ENCODE assay signal across 35 cellular contexts in genomic region chr18:37958499-37958898, GRCh38.
"Had no signal": no experiment of that assay in that cellular context is flagged by ENCODE, and none has a peak within 500 bp of the region (broad histone marks: within the 10 kb centered on the region; RNA-seq: fewer than 3 reads in every experiment).

No MANE protein-coding gene starts in this region.

- H3K9me3 ChIP-seq: adrenal gland had no signal

- H3K36me3 ChIP-seq: adrenal gland, brain microvascular endothelial cell, breast epithelium had no signal

- H3K27me3 ChIP-seq: adrenal gland, body of pancreas, brain microvascular endothelial cell, breast epithelium had no signal

- H3K27ac Mint-ChIP-seq: activated B cell treated with CpG ODN at 0.5 μM for 24 hours; activated CD4-positive, alpha-beta memory T cell treated with anti-CD3 and anti-CD28 coated beads, Interleukin-2, amount 10 ng/mL, durations not matched to agents 7 days and 5 days; activated CD4-positive, alpha-beta T cell treated with anti-CD3 and anti-CD28 coated beads, Interleukin-2, amount 10 ng/mL, durations not matched to agents 7 days and 5 days; activated CD8-positive, alpha-beta memory T cell treated with anti-CD3 and anti-CD28 coated beads, Interleukin-2, amount 10 ng/mL, durations not matched to agents 7 days and 5 days; activated CD8-positive, alpha-beta T cell treated with anti-CD3 and anti-CD28 coated beads, Interleukin-2, amount 10 ng/mL, durations not matched to agents 7 days and 5 days; activated naive CD4-positive, alpha-beta T cell treated with anti-CD3 and anti-CD28 coated beads for 36 hours; activated naive CD4-positive, alpha-beta T cell treated with anti-CD3 and anti-CD28 coated beads, Interleukin-2, amount 50 U/mL, for 72 hours; activated naive CD8-positive, alpha-beta T cell treated with anti-CD3 and anti-CD28 coated beads for 36 hours; activated T-cell treated with anti-CD3 and anti-CD28 coated beads, Interleukin-2, amount 50 U/mL, for 24 hours; activated T-helper 2 cell treated with anti-CD3 and anti-CD28 coated beads, Interferon-gamma antibody, Interleukin-2, Interleukin-4, amounts not matched to agents 10 μg/mL and 5 μg/mL and 100 μg/mL, durations not matched to agents 14 hours and 24 hours and 36 hours; T-helper 1 cell treated with Interleukin-12 subunit alpha and Interleukin-12 subunit beta and Interleukin-4 antibody, amounts not matched to agents 30 μg/mL and 1 μg/mL, for 36 hours; T-helper 2 cell treated with Interferon-gamma antibody and Interleukin-4, amounts not matched to agents 5 μg/mL and 100 μg/mL, for 36 hours had no signal

- H3K4me1 ChIP-seq: adrenal gland, body of pancreas, breast epithelium had no signal

- H3K4me1 Mint-ChIP-seq: activated B cell treated with CpG ODN at 0.5 μM for 24 hours; activated CD4-positive, alpha-beta memory T cell treated with anti-CD3 and anti-CD28 coated beads, Interleukin-2, amount 10 ng/mL, durations not matched to agents 7 days and 5 days; activated CD4-positive, alpha-beta T cell treated with anti-CD3 and anti-CD28 coated beads, Interleukin-2, amount 10 ng/mL, durations not matched to agents 7 days and 5 days; activated CD8-positive, alpha-beta memory T cell treated with anti-CD3 and anti-CD28 coated beads, Interleukin-2, amount 10 ng/mL, durations not matched to agents 7 days and 5 days; activated naive CD8-positive, alpha-beta T cell treated with anti-CD3 and anti-CD28 coated beads for 36 hours had no signal

- H3K9me3 Mint-ChIP-seq: activated CD4-positive, alpha-beta T cell treated with anti-CD3 and anti-CD28 coated beads, Interleukin-2, amount 10 ng/mL, durations not matched to agents 7 days and 5 days; activated naive CD8-positive, alpha-beta T cell treated with anti-CD3 and anti-CD28 coated beads for 36 hours had no signal

- ATAC-seq: activated CD8-positive, alpha-beta memory T cell treated with anti-CD3 and anti-CD28 coated beads, Interleukin-2, amount 10 ng/mL, durations not matched to agents 7 days and 5 days; activated CD8-positive, alpha-beta T cell treated with anti-CD3 and anti-CD28 coated beads, Interleukin-2, amount 10 ng/mL, durations not matched to agents 7 days and 5 days; activated naive CD4-positive, alpha-beta T cell treated with anti-CD3 and anti-CD28 coated beads, Interleukin-2, amount 50 U/mL, for 72 hours; body of pancreas had no signal

- H3K27me3 Mint-ChIP-seq: activated B cell treated with CpG ODN at 0.5 μM for 24 hours; activated CD4-positive, alpha-beta memory T cell treated with anti-CD3 and anti-CD28 coated beads, Interleukin-2, amount 10 ng/mL, durations not matched to agents 7 days and 5 days; activated CD4-positive, alpha-beta T cell treated with anti-CD3 and anti-CD28 coated beads, Interleukin-2, amount 10 ng/mL, durations not matched to agents 7 days and 5 days; activated CD8-positive, alpha-beta memory T cell treated with anti-CD3 and anti-CD28 coated beads, Interleukin-2, amount 10 ng/mL, durations not matched to agents 7 days and 5 days; activated T-cell treated with anti-CD3 and anti-CD28 coated beads, Interleukin-2, amount 50 U/mL, for 24 hours had no signal

- H3K4me3 ChIP-seq: adrenal gland, body of pancreas, breast epithelium had no signal

- DNase-seq: activated B cell treated with CpG ODN at 0.5 μM for 24 hours; activated CD4-positive, alpha-beta memory T cell treated with anti-CD3 and anti-CD28 coated beads, Interleukin-2, amount 10 ng/mL, durations not matched to agents 7 days and 5 days; activated CD4-positive, alpha-beta T cell treated with anti-CD3 and anti-CD28 coated beads for 4 hours; activated CD4-positive, alpha-beta T cell treated with anti-CD3 and anti-CD28 coated beads, Interleukin-2, amount 10 ng/mL, durations not matched to agents 7 days and 5 days; activated CD4-positive, alpha-beta T cell treated with anti-CD3 and anti-CD28 coated beads, Interleukin-2, amount 50 U/mL, for 48 hours; activated CD4-positive, CD25-positive, alpha-beta regulatory T cell treated with anti-CD3 and anti-CD28 coated beads, Interleukin-2, amount 50 U/mL, for 72 hours; activated CD8-positive, alpha-beta memory T cell treated with anti-CD3 and anti-CD28 coated beads for 24 hours; activated CD8-positive, alpha-beta memory T cell treated with anti-CD3 and anti-CD28 coated beads, Interleukin-2, amount 10 ng/mL, durations not matched to agents 7 days and 5 days; activated CD8-positive, alpha-beta memory T cell treated with anti-CD3 and anti-CD28 coated beads, Interleukin-2, amount 50 U/mL, for 48 hours; activated CD8-positive, alpha-beta T cell treated with anti-CD3 and anti-CD28 coated beads, Interleukin-2, amount 10 ng/mL, durations not matched to agents 7 days and 5 days; activated effector memory CD4-positive, alpha-beta T cell treated with Interleukin-2 at 50 U/mL for 16 hours; activated gamma-delta T cell treated with Interleukin-2 at 50 U/mL for 16 hours; activated naive CD4-positive, alpha-beta T cell; activated naive CD4-positive, alpha-beta T cell treated with anti-CD3 and anti-CD28 coated beads for 36 hours; activated naive CD4-positive, alpha-beta T cell treated with anti-CD3 and anti-CD28 coated beads, Interleukin-2, amount 50 U/mL, for 16 hours; activated naive CD8-positive, alpha-beta T cell treated with anti-CD3 and anti-CD28 coated beads for 36 hours; activated T-cell treated with anti-CD3 and anti-CD28 coated beads, Interleukin-2, amount 50 U/mL, for 24 hours; activated T-cell treated with anti-CD3 and anti-CD28 coated beads, Interleukin-2, amount 50 U/mL, for 48 hours; adrenal gland; amniotic stem cell; aorta; body of pancreas; brain microvascular endothelial cell; central memory CD4-positive, alpha-beta T cell; T-helper 1 cell; T-helper 2 cell; T-helper 9 cell had no signal

- FAIRE-seq: astrocyte, TTC549 had no signal

- H3K36me3 Mint-ChIP-seq: activated CD8-positive, alpha-beta memory T cell treated with anti-CD3 and anti-CD28 coated beads, Interleukin-2, amount 10 ng/mL, durations not matched to agents 7 days and 5 days; activated naive CD4-positive, alpha-beta T cell treated with anti-CD3 and anti-CD28 coated beads, Interleukin-2, amount 50 U/mL, for 72 hours; activated naive CD8-positive, alpha-beta T cell treated with anti-CD3 and anti-CD28 coated beads for 36 hours had no signal

- H3K27ac ChIP-seq: adrenal gland, body of pancreas, brain microvascular endothelial cell, breast epithelium, VCaP had no signal

- H3K4me3 Mint-ChIP-seq: activated B cell treated with CpG ODN at 0.5 μM for 24 hours; activated CD4-positive, alpha-beta memory T cell treated with anti-CD3 and anti-CD28 coated beads, Interleukin-2, amount 10 ng/mL, durations not matched to agents 7 days and 5 days; activated CD4-positive, alpha-beta T cell treated with anti-CD3 and anti-CD28 coated beads, Interleukin-2, amount 10 ng/mL, durations not matched to agents 7 days and 5 days; activated CD8-positive, alpha-beta memory T cell treated with anti-CD3 and anti-CD28 coated beads, Interleukin-2, amount 10 ng/mL, durations not matched to agents 7 days and 5 days; activated CD8-positive, alpha-beta T cell treated with anti-CD3 and anti-CD28 coated beads, Interleukin-2, amount 10 ng/mL, durations not matched to agents 7 days and 5 days; activated naive CD4-positive, alpha-beta T cell treated with anti-CD3 and anti-CD28 coated beads for 36 hours; activated naive CD8-positive, alpha-beta T cell treated with anti-CD3 and anti-CD28 coated beads for 36 hours; activated T-cell treated with anti-CD3 and anti-CD28 coated beads, Interleukin-2, amount 50 U/mL, for 24 hours; T-helper 1 cell treated with Interleukin-12 subunit alpha and Interleukin-12 subunit beta and Interleukin-4 antibody, amounts not matched to agents 30 μg/mL and 1 μg/mL, for 36 hours; T-helper 2 cell treated with Interferon-gamma antibody and Interleukin-4, amounts not matched to agents 5 μg/mL and 100 μg/mL, for 36 hours had no signal
